In genomic region chr11:101584129-101584515, GRCh38 we compare ENCODE assay signal across 14 cellular contexts. TPM values are rescaled to one million over a fixed set of nuclear protein-coding genes. Genes with fewer than 3 reads are reported as not detected.
DNase-seq lines count a peak whose midpoint lies in the region; ATAC-seq and TF ChIP-seq lines count a peak whose summit lies in the region.
"Had no signal": no experiment of that assay in that cellular context is flagged by ENCODE, and none has a peak within 500 bp of the region (broad histone marks: within the 10 kb centered on the region; RNA-seq: fewer than 3 reads in every experiment).

No MANE protein-coding gene starts in this region.

- no peak for DNase-seq in H7
- DNase-seq in caudate nucleus (lab: John Stamatoyannopoulos, UW), result no peak
- no peak for DNase-seq in left lung
- DNase-seq in smooth muscle cell (lab: John Stamatoyannopoulos, UW; ENCODE audit: unreplicated experiment), result no peak
- no peak for DNase-seq in stimulated activated naive CD8-positive, alpha-beta T cell treated with anti-CD3 and anti-CD28 coated beads, Interleukin-15, Interleukin-2, amounts not matched to agents 100 U/mL and 50 U/mL, for 24 hours
- DNase-seq in T-helper 2 cell, result no peak
- DNase-seq in NCI-H774 (lab: John Stamatoyannopoulos, UW), result no peak
- no peak for DNase-seq in DMS114 treated with DMSO at 0.1 percent for 48 hours (lab: John Stamatoyannopoulos, UW; ENCODE audit: unreplicated experiment)
- DNase-seq: activated CD4-positive, alpha-beta T cell treated with anti-CD3 and anti-CD28 coated beads, Interleukin-2, amount 50 U/mL, for 1 hour; activated effector memory CD4-positive, alpha-beta T cell treated with anti-CD3 and anti-CD28 coated beads, Interleukin-2, amount 50 U/mL, for 16 hours; NCI-H2029 had no signal

- peak overlapping the region; percentile 95 for H2AFZ ChIP-seq in smooth muscle cell (ENCODE audit: low read depth)

- H3K27me3 ChIP-seq in H7 (ENCODE audit: control insufficient read depth, insufficient read depth, low read length) (peaks cover 37% of the 10 kb centered on the region), left lung (peaks cover 10 to 37% of the 10 kb centered on the region in 2 donors), smooth muscle cell (ENCODE audit: low read depth) (peaks cover 81% of the 10 kb centered on the region)

- no peak overlapping the region for H3K9ac ChIP-seq in smooth muscle cell (ENCODE audit: low read depth)

- H3K36me3 ChIP-seq in H7 (replicated peaks; ENCODE audit: control insufficient read depth, insufficient read depth, low read length) (no peaks in the 10 kb centered on the region), left lung (no peaks in the 10 kb centered on the region), smooth muscle cell (ENCODE audit: low read depth) (no peaks in the 10 kb centered on the region)

- H3K79me2 ChIP-seq in smooth muscle cell (ENCODE audit: low read depth), result no peaks in the 10 kb centered on the region

- peak overlapping the region; percentile 48 for H3K27ac ChIP-seq in caudate nucleus (ENCODE audit: low read depth, low read length)
- peak overlapping the region; percentile 67 to 76 for H3K27ac ChIP-seq in left lung
- no peak overlapping the region for H3K27ac ChIP-seq in smooth muscle cell (ENCODE audit: low read depth)

- intact Hi-C loops in left lung (cut with DNase I), result no loop called here

- 59% methylated on average over 8 of the region's 8 CpGs for WGBS in smooth muscle cell (ENCODE audit: low lambda C conversion rate)

- ATAC-seq in left lung, result no peak
- no peak for ATAC-seq in stimulated activated naive CD8-positive, alpha-beta T cell treated with anti-CD3 and anti-CD28 coated beads, Interleukin-15, Interleukin-2, amounts not matched to agents 100 U/mL and 50 U/mL, for 24 hours
- ATAC-seq: K562 had no signal

- H4K20me1 ChIP-seq in smooth muscle cell (ENCODE audit: low read depth), result no peaks in the 10 kb centered on the region

- peak overlapping the region; percentile 72; the same call in 1 of the 2 replicates for H3K4me3 ChIP-seq in H7 (ENCODE audit: insufficient read depth, low read depth, low read length)
- peak overlapping the region; percentile 33 to 36 for H3K4me3 ChIP-seq in left lung
- peak overlapping the region; percentile 63 for H3K4me3 ChIP-seq in smooth muscle cell
- H3K4me3 ChIP-seq: K562 had no signal

- TF ChIP-seq CTCF in left lung (IDR thresholded peaks at IDR 0.05) (no peak), smooth muscle cell (IDR thresholded peaks at IDR 0.05; ENCODE audit: borderline replicate concordance, insufficient read depth, poor library complexity, severe bottlenecking) (no peak)

- H3F3A ChIP-seq in smooth muscle cell (ENCODE audit: low read depth), result no peaks in the 10 kb centered on the region

- H3K4me2 ChIP-seq in smooth muscle cell, result peak overlapping the region; percentile 98

- H3K4me1 ChIP-seq in left lung (no peaks in the 10 kb centered on the region), smooth muscle cell (ENCODE audit: low read depth) (no peaks in the 10 kb centered on the region)

- H3K9me3 ChIP-seq in left lung, result no peaks in the 10 kb centered on the region
- no peaks in the 10 kb centered on the region for H3K9me3 ChIP-seq in smooth muscle cell (replicated peaks; ENCODE audit: low read depth)

RNA-seq across cellular contexts. Expression of gene TRPC6, which starts 0.3 kb away (rescaled TPM):
- 1.4 and 2.1 TPM in 2 replicates for total RNA-seq in H7 (2014; rRNA removed; shearing (Covaris generic))
- total RNA-seq in left lung (10 to 100 TPM; 11.0 to 11.2 TPM), smooth muscle cell (0.18 and 0.31 TPM in 2 replicates)
- not detected in 2 replicates for polyA plus RNA-seq in smooth muscle cell
- total RNA-seq: B cell, Daoy, K562 had no signal
- polyA plus RNA-seq: K562 had no signal
